Comparison of ENCODE assay signal across 25 cellular contexts in the genomic region with DNA sequence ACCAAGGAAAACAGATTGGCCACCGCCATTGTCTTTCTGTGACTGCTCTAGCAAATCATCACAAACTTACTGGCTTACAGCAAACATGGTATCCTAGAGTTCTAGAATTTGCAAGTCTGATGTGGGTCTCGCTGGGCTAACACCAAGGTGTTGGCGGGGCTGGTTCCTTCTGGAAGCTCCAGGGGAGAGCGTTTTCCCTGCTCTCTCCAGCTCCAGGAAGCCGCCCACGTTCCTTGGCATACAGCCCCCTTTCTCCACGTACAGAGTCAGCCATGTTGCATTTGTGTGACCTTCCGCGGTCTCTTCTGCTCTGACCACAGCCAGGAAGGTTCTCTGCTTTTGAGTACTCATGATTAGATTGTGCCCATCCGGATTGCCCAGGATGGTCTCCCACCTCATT. TPM values are rescaled to one million over a fixed set of nuclear protein-coding genes. Genes with fewer than 3 reads are reported as not detected.
DNase-seq lines count a peak whose midpoint lies in the region; ATAC-seq and TF ChIP-seq lines count a peak whose summit lies in the region.
"Had no signal": no experiment of that assay in that cellular context is flagged by ENCODE, and none has a peak within 500 bp of the region (broad histone marks: within the 10 kb centered on the region; RNA-seq: fewer than 3 reads in every experiment).

No MANE protein-coding gene starts in this region.

- peaks cover 30% of the 10 kb centered on the region for H3K36me3 ChIP-seq in DND-41 (ENCODE audit: insufficient read depth, low read length)

- no peaks in the 10 kb centered on the region for H3K9me3 ChIP-seq in DND-41 (ENCODE audit: insufficient read depth, low read length, severe bottlenecking)
- H3K9me3 ChIP-seq: BE2C, upper lobe of right lung had no signal

- peak overlapping the region; percentile 43; the same call in 1 of the 2 replicates for H3K9ac ChIP-seq in DND-41 (ENCODE audit: low read depth, low read length)

- no peaks in the 10 kb centered on the region for H3K9me3 Mint-ChIP-seq in T-helper 2 cell treated with Interferon-gamma antibody and Interleukin-4, amounts not matched to agents 5 μg/mL and 100 μg/mL, for 36 hours
- H3K9me3 Mint-ChIP-seq in activated naive CD8-positive, alpha-beta T cell treated with anti-CD3 and anti-CD28 coated beads for 36 hours, result no peaks in the 10 kb centered on the region
- H3K9me3 Mint-ChIP-seq in natural killer cell, result no peaks in the 10 kb centered on the region
- H3K9me3 Mint-ChIP-seq: activated naive CD4-positive, alpha-beta T cell treated with anti-CD3 and anti-CD28 coated beads, Interleukin-2, amount 50 U/mL, for 72 hours; memory B cell had no signal

- ATAC-seq in DND-41 (ENCODE audit: insufficient read depth, low read depth) (no peak), natural killer cell (no peak)
- ATAC-seq: activated naive CD4-positive, alpha-beta T cell treated with anti-CD3 and anti-CD28 coated beads, Interleukin-2, amount 50 U/mL, for 72 hours; foreskin keratinocyte; PC-3; upper lobe of right lung had no signal

- H3K36me3 Mint-ChIP-seq in T-helper 2 cell treated with Interferon-gamma antibody and Interleukin-4, amounts not matched to agents 5 μg/mL and 100 μg/mL, for 36 hours (ENCODE audit: low read depth), result peaks cover 21% of the 10 kb centered on the region
- peaks cover 46% of the 10 kb centered on the region for H3K36me3 Mint-ChIP-seq in activated naive CD8-positive, alpha-beta T cell treated with anti-CD3 and anti-CD28 coated beads for 36 hours
- no peaks in the 10 kb centered on the region for H3K36me3 Mint-ChIP-seq in natural killer cell

- no peak overlapping the region for H2AFZ ChIP-seq in DND-41 (ENCODE audit: low read depth, low read length)

- intact Hi-C loops in natural killer cell (cut with micrococcal nuclease), result no loop called here

- TF ChIP-seq CTCF in DND-41 (IDR thresholded peaks at IDR 0.05; ENCODE audit: borderline replicate concordance, extremely low read depth, low read length, poor library complexity, severe bottlenecking) (no peak), natural killer cell (IDR thresholded peaks at IDR 0.05) (no peak)

- H3K4me3 Mint-ChIP-seq in T-helper 2 cell treated with Interferon-gamma antibody and Interleukin-4, amounts not matched to agents 5 μg/mL and 100 μg/mL, for 36 hours, result no peak overlapping the region
- no peak overlapping the region for H3K4me3 Mint-ChIP-seq in activated naive CD8-positive, alpha-beta T cell treated with anti-CD3 and anti-CD28 coated beads for 36 hours
- peak overlapping the region; percentile 17 for H3K4me3 Mint-ChIP-seq in natural killer cell
- H3K4me3 Mint-ChIP-seq: brain, memory B cell, nephron had no signal

- H4K20me1 ChIP-seq in DND-41 (ENCODE audit: insufficient read depth, low read length), result peaks cover 9% of the 10 kb centered on the region; the same call in 1 of the 2 replicates

- H3K4me1 Mint-ChIP-seq in T-helper 2 cell treated with Interferon-gamma antibody and Interleukin-4, amounts not matched to agents 5 μg/mL and 100 μg/mL, for 36 hours (ENCODE audit: low read depth), result peaks cover 41% of the 10 kb centered on the region
- H3K4me1 Mint-ChIP-seq in activated naive CD8-positive, alpha-beta T cell treated with anti-CD3 and anti-CD28 coated beads for 36 hours, result peaks cover 41% of the 10 kb centered on the region
- H3K4me1 Mint-ChIP-seq in natural killer cell, result peaks cover 50 to 54% of the 10 kb centered on the region in 2 donors
- H3K4me1 Mint-ChIP-seq: nephron had no signal

- peak overlapping the region; percentile 66 for H3K4me2 ChIP-seq in DND-41 (ENCODE audit: insufficient read depth, low read length)

- DNase-seq in T-helper 2 cell treated with Interferon-gamma antibody and Interleukin-4, amounts not matched to agents 5 μg/mL and 100 μg/mL, for 36 hours (ENCODE audit: low spot score), result no peak
- DNase-seq in T-helper 2 cell (no peak), DND-41 (no peak), natural killer cell (no peak), cortex of kidney (lab: John Stamatoyannopoulos, UW) (no peak), OCI-M2 (lab: John Stamatoyannopoulos, UW; ENCODE audit: unreplicated experiment) (no peak), Ammon's horn (ENCODE audit: low spot score) (no peak)
- DNase-seq in activated naive CD8-positive, alpha-beta T cell treated with anti-CD3 and anti-CD28 coated beads for 36 hours, result no peak
- DNase-seq: 8988T; BE2C; foreskin keratinocyte; hippocampal formation; IMR-90; kidney glomerular epithelial cell; MG63; NCI-H748 treated with DMSO at 0.1 percent for 48 hours; PC-3; SIG-M5; stimulated activated CD4-positive, alpha-beta T cell treated with anti-CD3 and anti-CD28 coated beads, Interleukin-2, amount 100 ng/mL, for 24 hours; upper lobe of right lung had no signal

- no peaks in the 10 kb centered on the region for H3K27me3 ChIP-seq in DND-41 (ENCODE audit: insufficient read depth, low read length, poor library complexity)
- H3K27me3 ChIP-seq: BE2C, foreskin keratinocyte, MG63, upper lobe of right lung had no signal

- no peaks in the 10 kb centered on the region for H3K27me3 Mint-ChIP-seq in T-helper 2 cell treated with Interferon-gamma antibody and Interleukin-4, amounts not matched to agents 5 μg/mL and 100 μg/mL, for 36 hours (ENCODE audit: low read depth)
- no peaks in the 10 kb centered on the region for H3K27me3 Mint-ChIP-seq in activated naive CD8-positive, alpha-beta T cell treated with anti-CD3 and anti-CD28 coated beads for 36 hours
- H3K27me3 Mint-ChIP-seq in natural killer cell (ENCODE audit: low read depth in 2 of 2), result no peaks in the 10 kb centered on the region
- H3K27me3 Mint-ChIP-seq: brain, memory B cell had no signal

- H3K79me2 ChIP-seq in DND-41 (ENCODE audit: insufficient read depth, low read length), result peaks cover 81% of the 10 kb centered on the region

- peaks cover 30% of the 10 kb centered on the region for H3K4me1 ChIP-seq in DND-41 (ENCODE audit: insufficient read depth, low read length)
- H3K4me1 ChIP-seq: BE2C had no signal

- H3K27ac ChIP-seq in DND-41 (ENCODE audit: low read length), result peak overlapping the region; percentile 83
- H3K27ac ChIP-seq: coronary artery had no signal

- peak overlapping the region; percentile 100 for H3K27ac Mint-ChIP-seq in T-helper 2 cell treated with Interferon-gamma antibody and Interleukin-4, amounts not matched to agents 5 μg/mL and 100 μg/mL, for 36 hours
- H3K27ac Mint-ChIP-seq in activated naive CD8-positive, alpha-beta T cell treated with anti-CD3 and anti-CD28 coated beads for 36 hours, result peak overlapping the region; percentile 99
- H3K27ac Mint-ChIP-seq in natural killer cell, result peak overlapping the region; percentile 97 to 99
- H3K27ac Mint-ChIP-seq: nephron had no signal

- H3K4me3 ChIP-seq in DND-41 (ENCODE audit: low read depth in 1 of 2, low read length in 2 of 2), result peak overlapping the region in 1 of 2 experiments; percentile 40; a peak in 2 of 4 replicates
- H3K4me3 ChIP-seq: coronary artery, MG63, upper lobe of right lung had no signal

RNA-seq across cellular contexts. Expression of gene TBC1D22A, which starts 27.5 kb away (rescaled TPM):
- total RNA-seq in activated naive CD8-positive, alpha-beta T cell treated with anti-CD3 and anti-CD28 coated beads for 36 hours, result 10 to 100 TPM; 42.1 to 42.4 TPM
- total RNA-seq in natural killer cell, result 10 to 100 TPM; 47.4 to 53.7 (median 53.2) TPM

RNA-seq across cellular contexts. Expression of gene CERK, which starts 51.9 kb away (rescaled TPM):
- 10 to 100 TPM; 38.1 to 41.3 TPM for total RNA-seq in activated naive CD8-positive, alpha-beta T cell treated with anti-CD3 and anti-CD28 coated beads for 36 hours
- total RNA-seq in natural killer cell, result 10 to 100 TPM; 50.0 to 71.2 (median 55.6) TPM
